ENCODE assay signal across 22 cellular contexts in genomic region chr6:78561015-78561414, GRCh38.
"Had no signal": no experiment of that assay in that cellular context is flagged by ENCODE, and none has a peak within 500 bp of the region (broad histone marks: within the 10 kb centered on the region; RNA-seq: fewer than 3 reads in every experiment).

No MANE protein-coding gene starts in this region.

- H3K9me3 ChIP-seq: colonic mucosa had no signal

- H3K4me3 ChIP-seq: colonic mucosa, smooth muscle cell, transverse colon had no signal

- H3K9ac ChIP-seq: parathyroid adenoma had no signal

- H3K4me1 ChIP-seq: colonic mucosa, parathyroid adenoma, transverse colon had no signal

- H3K27me3 ChIP-seq: colonic mucosa, transverse colon had no signal

- H3K27ac ChIP-seq: colonic mucosa, parathyroid adenoma, transverse colon, WERI-Rb-1 had no signal

- H3K79me2 ChIP-seq: parathyroid adenoma had no signal

- H3K4me2 ChIP-seq: smooth muscle cell had no signal

- H2AFZ ChIP-seq: parathyroid adenoma had no signal

- H3K36me3 ChIP-seq: colonic mucosa, transverse colon, WERI-Rb-1 had no signal

- DNase-seq: activated CD4-positive, alpha-beta T cell treated with anti-CD3 and anti-CD28 coated beads, Interleukin-2, amount 50 U/mL, for 1 hour; activated CD4-positive, CD25-positive, alpha-beta regulatory T cell treated with anti-CD3 and anti-CD28 coated beads, Interleukin-2, amount 50 U/mL, for 72 hours; activated CD8-positive, alpha-beta T cell treated with anti-CD3 and anti-CD28 coated beads, Interleukin-2, amount 10 ng/mL, durations not matched to agents 7 days and 5 days; aorta; colonic mucosa; endodermal cell; foreskin melanocyte; hippocampal formation; left ventricle myocardium superior; nephron progenitor cell; nucleus accumbens; stimulated activated CD4-positive, alpha-beta T cell treated with anti-CD3 and anti-CD28 coated beads, Interleukin-2, amount 100 ng/mL, for 48 hours; stimulated activated CD8-positive, alpha-beta memory T cell treated with anti-CD3 and anti-CD28 coated beads, Interleukin-4, amount 100 ng/mL, for 48 hours; stimulated activated naive B cell treated with anti-CD40 and anti-IgM and Interleukin-4, amounts not matched to agents 10 μg/mL and 1 μg/mL and 100 μg/mL, for 72 hours; T-cell; transverse colon; WERI-Rb-1 had no signal

- ATAC-seq: activated CD8-positive, alpha-beta T cell treated with anti-CD3 and anti-CD28 coated beads, Interleukin-2, amount 10 ng/mL, durations not matched to agents 7 days and 5 days; activated naive CD4-positive, alpha-beta T cell treated with anti-CD3 and anti-CD28 coated beads, Interleukin-2, amount 50 U/mL, for 72 hours; activated T-helper 17 cell treated with anti-CD3 and anti-CD28 coated beads, Interleukin-2, amount 50 U/mL, for 72 hours; left ventricle myocardium superior; sciatic nerve; stimulated activated naive B cell treated with anti-CD40 and anti-IgM and Interleukin-4, amounts not matched to agents 10 μg/mL and 1 μg/mL and 100 μg/mL, for 72 hours; T-cell had no signal
